In the genomic region with DNA sequence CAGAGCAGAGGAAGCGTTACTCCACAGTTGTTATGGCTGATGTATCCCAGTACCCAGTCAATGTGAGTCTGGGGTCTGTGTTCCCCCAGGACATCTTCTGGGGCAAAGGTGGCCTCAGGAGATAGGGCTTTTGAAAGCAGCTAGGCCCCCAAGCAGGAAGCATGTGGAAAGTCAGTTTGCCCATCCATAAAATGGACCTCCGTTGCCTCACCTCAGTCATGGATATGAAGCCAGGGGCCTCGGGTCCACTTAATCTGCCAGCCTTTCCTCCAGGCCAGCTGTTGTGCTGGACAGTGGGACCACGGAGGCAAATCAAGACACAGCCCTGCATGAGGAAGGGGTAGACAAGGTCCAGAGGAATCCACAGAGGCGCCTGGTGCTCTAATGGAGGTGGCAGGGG, we compare ENCODE assay signal across 28 cellular contexts. TPM values are rescaled to one million over a fixed set of nuclear protein-coding genes. Genes with fewer than 3 reads are reported as not detected.
DNase-seq lines count a peak whose midpoint lies in the region; ATAC-seq, FAIRE-seq and TF ChIP-seq lines count a peak whose summit lies in the region.
"Had no signal": no experiment of that assay in that cellular context is flagged by ENCODE, and none has a peak within 500 bp of the region (broad histone marks: within the 10 kb centered on the region; RNA-seq: fewer than 3 reads in every experiment).

No MANE protein-coding gene starts in this region.

- peak overlapping the region; percentile 77 for H3K4me3 Mint-ChIP-seq in activated T-helper 17 cell treated with anti-CD3 and anti-CD28 coated beads, Interleukin-2, amount 50 U/mL, for 72 hours
- peak overlapping the region; percentile 10 for H3K4me3 Mint-ChIP-seq in stimulated activated memory B cell treated with anti-CD40 and anti-IgM and Interleukin-4, amounts not matched to agents 10 μg/mL and 1 μg/mL and 100 μg/mL, for 72 hours
- no peak overlapping the region for H3K4me3 Mint-ChIP-seq in osteocyte (ENCODE audit: unreplicated experiment)
- H3K4me3 Mint-ChIP-seq: activated CD4-positive, alpha-beta memory T cell treated with anti-CD3 and anti-CD28 coated beads, Interleukin-2, amount 10 ng/mL, durations not matched to agents 7 days and 5 days had no signal

- H3K79me2 ChIP-seq in HepG2 (ENCODE audit: insufficient read depth, low read length): no peaks in the 10 kb centered on the region
- H3K79me2 ChIP-seq in hepatocyte: no peaks in the 10 kb centered on the region

- no peak overlapping the region for H3K9ac ChIP-seq in HepG2 (ENCODE audit: insufficient read depth, low read depth, low read length)

- H3K36me3 ChIP-seq in HepG2 (replicated peaks in 1 of 2; ENCODE audit: control insufficient read depth in 1 of 2, insufficient read depth in 2 of 2, low read length in 2 of 2) (no peaks in the 10 kb centered on the region), right lobe of liver (no peaks in the 10 kb centered on the region), hepatocyte (replicated peaks; ENCODE audit: insufficient read depth, low read depth) (no peaks in the 10 kb centered on the region)
- H3K36me3 ChIP-seq: colonic mucosa, heart right ventricle, right atrium auricular region, suprapubic skin, WERI-Rb-1 had no signal

- TF ChIP-seq EP300 in HepG2 (IDR thresholded peaks at IDR 0.05; ENCODE audit: low read depth in 2 of 2, low read length in 2 of 2): no peak
- no peak for TF ChIP-seq EP300 in HepG2 (CRISPR knock-in tag; IDR thresholded peaks at IDR 0.05; ENCODE audit: borderline replicate concordance)

- intact Hi-C loops in HepG2 (cut with micrococcal nuclease; ENCODE audit: unreplicated experiment): no loop called here
- intact Hi-C loops in right lobe of liver (cut with DNase I): no loop called here

- H3K4me1 Mint-ChIP-seq in activated T-helper 17 cell treated with anti-CD3 and anti-CD28 coated beads, Interleukin-2, amount 50 U/mL, for 72 hours: peaks cover 8% of the 10 kb centered on the region
- peaks cover 32% of the 10 kb centered on the region for H3K4me1 Mint-ChIP-seq in stimulated activated memory B cell treated with anti-CD40 and anti-IgM and Interleukin-4, amounts not matched to agents 10 μg/mL and 1 μg/mL and 100 μg/mL, for 72 hours
- H3K4me1 Mint-ChIP-seq in osteocyte (ENCODE audit: unreplicated experiment): peaks cover 20% of the 10 kb centered on the region

- WGBS in HepG2 (ENCODE audit: low lambda C conversion rate): 72% methylated on average over 2 of the region's 5 CpGs
- WGBS in right lobe of liver (ENCODE audit: insufficient coverage, low coverage, low lambda C conversion rate, missing lambda C conversion rate): no CpG with 5 or more reads among the region's 5 CpGs
- WGBS in hepatocyte (ENCODE audit: low lambda C conversion rate, missing lambda C conversion rate): 98% methylated on average over 5 of the region's 5 CpGs

- no peak for FAIRE-seq in HepG2 (lab: Jason Lieb, UNC)
- FAIRE-seq: endometrium, GM12891 had no signal

- no peak for TF ChIP-seq RAD21 in HepG2 (CRISPR knock-in tag; IDR thresholded peaks at IDR 0.05)

- POLR2A ChIA-PET in HepG2 (lab: Yijun Ruan, JAX): interaction anchor here (1.9 kb wide), 1 partner anchor 10 kb away, joined by 11 read pairs; no protein-coding TSS in a partner anchor

- CTCF ChIA-PET in HepG2 (lab: Yijun Ruan, JAX; ENCODE audit: low intra/inter-chr PET ratio, low total read pairs): no interaction called here

- H4K20me1 ChIP-seq in HepG2 (ENCODE audit: insufficient read depth, low read length) (no peaks in the 10 kb centered on the region), hepatocyte (ENCODE audit: insufficient read depth, poor library complexity, severe bottlenecking) (no peaks in the 10 kb centered on the region)

- no peaks in the 10 kb centered on the region for H3K36me3 Mint-ChIP-seq in activated T-helper 17 cell treated with anti-CD3 and anti-CD28 coated beads, Interleukin-2, amount 50 U/mL, for 72 hours (ENCODE audit: low read depth)
- no peaks in the 10 kb centered on the region for H3K36me3 Mint-ChIP-seq in stimulated activated memory B cell treated with anti-CD40 and anti-IgM and Interleukin-4, amounts not matched to agents 10 μg/mL and 1 μg/mL and 100 μg/mL, for 72 hours
- no peaks in the 10 kb centered on the region for H3K36me3 Mint-ChIP-seq in osteocyte (ENCODE audit: unreplicated experiment)
- H3K36me3 Mint-ChIP-seq: CD4-positive, alpha-beta memory T cell had no signal

- H3K27me3 Mint-ChIP-seq in activated T-helper 17 cell treated with anti-CD3 and anti-CD28 coated beads, Interleukin-2, amount 50 U/mL, for 72 hours: peaks cover 18% of the 10 kb centered on the region
- H3K27me3 Mint-ChIP-seq in stimulated activated memory B cell treated with anti-CD40 and anti-IgM and Interleukin-4, amounts not matched to agents 10 μg/mL and 1 μg/mL and 100 μg/mL, for 72 hours: peaks cover 91% of the 10 kb centered on the region
- peaks cover 62% of the 10 kb centered on the region for H3K27me3 Mint-ChIP-seq in osteocyte (ENCODE audit: unreplicated experiment)

- H3K27ac ChIP-seq in HepG2 (ENCODE audit: extremely low read length, insufficient read depth, low read length) (no peak overlapping the region), right lobe of liver (no peak overlapping the region), hepatocyte (no peak overlapping the region)
- H3K27ac ChIP-seq: colonic mucosa, heart right ventricle, HL-60, right atrium auricular region, suprapubic skin, WERI-Rb-1 had no signal

- no TSS peak for BruUV-seq in HepG2 (replicated peaks; lab: Mats Ljungman, UMichigan)

- H2AFZ ChIP-seq in HepG2 (ENCODE audit: low read length) (no peak overlapping the region), hepatocyte (no peak overlapping the region)

- in situ Hi-C loops in HepG2 (cut with HindIII; ENCODE audit: extremely low pct_ligation_motif_present, low pct_unique_long_range_greater_than_20kb): no loop called here

- H3K9me3 ChIP-seq in HepG2 (ENCODE audit: low read length) (no peaks in the 10 kb centered on the region), right lobe of liver (no peaks in the 10 kb centered on the region), hepatocyte (ENCODE audit: low read depth) (no peaks in the 10 kb centered on the region)
- H3K9me3 ChIP-seq: colonic mucosa, heart right ventricle, right atrium auricular region, suprapubic skin had no signal

- ATAC-seq in HepG2 (no peak), right lobe of liver (no peak), HG02938 (IDR thresholded peaks at IDR 0.05; ENCODE audit: unreplicated experiment) (no peak)
- ATAC-seq in activated T-helper 17 cell treated with anti-CD3 and anti-CD28 coated beads, Interleukin-2, amount 50 U/mL, for 72 hours (replicated peaks): no peak
- ATAC-seq in stimulated activated memory B cell treated with anti-CD40 and anti-IgM and Interleukin-4, amounts not matched to agents 10 μg/mL and 1 μg/mL and 100 μg/mL, for 72 hours: no peak
- ATAC-seq: activated naive CD4-positive, alpha-beta T cell treated with anti-CD3 and anti-CD28 coated beads, Interleukin-2, amount 50 U/mL, for 72 hours; heart right ventricle had no signal

- H3K4me2 ChIP-seq in HepG2 (ENCODE audit: low read depth, low read length): no peak overlapping the region
- no peak overlapping the region for H3K4me2 ChIP-seq in hepatocyte

- DNase-seq in HepG2 (ENCODE audit: low spot score): no peak
- no peak for DNase-seq in right lobe of liver
- DNase-seq in hepatocyte (ENCODE audit: low spot score): peak; percentile 3
- no peak for DNase-seq in osteocyte (ENCODE audit: extremely low spot score, unreplicated experiment)
- DNase-seq in AML-193 (lab: John Stamatoyannopoulos, UW): no peak
- DNase-seq: activated CD4-positive, alpha-beta memory T cell treated with anti-CD3 and anti-CD28 coated beads, Interleukin-2, amount 10 ng/mL, durations not matched to agents 7 days and 5 days; activated T-cell treated with anti-CD3 and anti-CD28 coated beads, Interleukin-2, amount 50 U/mL, for 1 hour; CD4-positive, alpha-beta memory T cell; colonic mucosa; heart right ventricle; KBM-7; MV-4-11; NCI-H187 treated with DMSO at 0.1 percent for 48 hours; NCI-H226; NCI-H774; OCI-M1; SIG-M5; WERI-Rb-1 had no signal

- no peak for TF ChIP-seq CTCF in HepG2 (CRISPR knock-in tag; IDR thresholded peaks at IDR 0.05)
- no peak for TF ChIP-seq CTCF in right lobe of liver (IDR thresholded peaks at IDR 0.05)
- no peak for TF ChIP-seq CTCF in hepatocyte (IDR thresholded peaks at IDR 0.05; ENCODE audit: poor library complexity)
- no peak for TF ChIP-seq CTCF in osteocyte (IDR thresholded peaks at IDR 0.05)

- peaks cover 1 to 17% of the 10 kb centered on the region in 2 experiments; a peak in 2 of 5 replicates for H3K27me3 ChIP-seq in HepG2 (ENCODE audit: control insufficient read depth in 1 of 2, insufficient read depth in 2 of 2, low read length in 2 of 2)
- peaks cover 0 to 8% of the 10 kb centered on the region in 2 donors for H3K27me3 ChIP-seq in right lobe of liver
- peaks cover 32% of the 10 kb centered on the region for H3K27me3 ChIP-seq in hepatocyte

- peaks cover 33% of the 10 kb centered on the region for H3K4me1 ChIP-seq in HepG2 (ENCODE audit: insufficient read depth, low read length)
- peaks cover 0 to 8% (median 0%) of the 10 kb centered on the region in 4 donors for H3K4me1 ChIP-seq in right lobe of liver
- H3K4me1 ChIP-seq in hepatocyte (ENCODE audit: insufficient read depth): peaks cover 9% of the 10 kb centered on the region
- H3K4me1 ChIP-seq: colonic mucosa had no signal

- TF ChIP-seq POLR2A in HepG2 (IDR thresholded peaks at IDR 0.05; ENCODE audit: insufficient read depth in 1 of 2, low read depth in 2 of 2, low read length in 2 of 2) (no peak), right lobe of liver (IDR thresholded peaks at IDR 0.05) (no peak)

- H3K27ac Mint-ChIP-seq in activated T-helper 17 cell treated with anti-CD3 and anti-CD28 coated beads, Interleukin-2, amount 50 U/mL, for 72 hours: no peak overlapping the region
- H3K27ac Mint-ChIP-seq in stimulated activated memory B cell treated with anti-CD40 and anti-IgM and Interleukin-4, amounts not matched to agents 10 μg/mL and 1 μg/mL and 100 μg/mL, for 72 hours: no peak overlapping the region
- no peak overlapping the region for H3K27ac Mint-ChIP-seq in osteocyte (ENCODE audit: unreplicated experiment)
- H3K27ac Mint-ChIP-seq: activated CD4-positive, alpha-beta memory T cell treated with anti-CD3 and anti-CD28 coated beads, Interleukin-2, amount 10 ng/mL, durations not matched to agents 7 days and 5 days; activated naive CD4-positive, alpha-beta T cell treated with anti-CD3 and anti-CD28 coated beads, Interleukin-2, amount 50 U/mL, for 72 hours; T-helper 1 cell treated with Interleukin-12 subunit alpha and Interleukin-12 subunit beta and Interleukin-4 antibody, amounts not matched to agents 30 μg/mL and 1 μg/mL, for 36 hours had no signal

- H3K9me2 ChIP-seq in hepatocyte (replicated peaks; ENCODE audit: insufficient read depth): no peaks in the 10 kb centered on the region

- H3K9me3 Mint-ChIP-seq in activated T-helper 17 cell treated with anti-CD3 and anti-CD28 coated beads, Interleukin-2, amount 50 U/mL, for 72 hours: no peaks in the 10 kb centered on the region
- H3K9me3 Mint-ChIP-seq in stimulated activated memory B cell treated with anti-CD40 and anti-IgM and Interleukin-4, amounts not matched to agents 10 μg/mL and 1 μg/mL and 100 μg/mL, for 72 hours: peaks cover 9% of the 10 kb centered on the region
- H3K9me3 Mint-ChIP-seq in osteocyte (ENCODE audit: unreplicated experiment): no peaks in the 10 kb centered on the region
- H3K9me3 Mint-ChIP-seq: activated CD4-positive, alpha-beta memory T cell treated with anti-CD3 and anti-CD28 coated beads, Interleukin-2, amount 10 ng/mL, durations not matched to agents 7 days and 5 days; T-helper 1 cell treated with Interleukin-12 subunit alpha and Interleukin-12 subunit beta and Interleukin-4 antibody, amounts not matched to agents 30 μg/mL and 1 μg/mL, for 36 hours had no signal

- H3K4me3 ChIP-seq in HepG2 (replicated peaks in 1 of 3; ENCODE audit: insufficient read depth in 1 of 3, low read depth in 2 of 3, low read length in 3 of 3) (no peak overlapping the region), right lobe of liver (no peak overlapping the region), hepatocyte (no peak overlapping the region)
- H3K4me3 ChIP-seq: colonic mucosa, heart right ventricle, right atrium auricular region, suprapubic skin had no signal

RNA-seq across cellular contexts. Expression of a gene that starts 3.3 kb away (rescaled TPM):
- total RNA-seq in HepG2 (2016; rRNA removed; fragmentation: Illumina TruSeq; extraction: Trizol) (2.3 and 3.0 TPM in 2 replicates), right lobe of liver (1 to 10 TPM in 4 of 6 experiments, under 1 TPM in 2; 0.49 to 2.4 (median 1.2) TPM), hepatocyte (20.5 and 25.7 TPM in 2 replicates), osteocyte (4.5 and 7.0 TPM in 2 replicates)
- 0.79 and 0.91 TPM in 2 replicates for total RNA-seq in HepG2 (2016; cell fraction: cytosol; rRNA removed; fragmentation: Illumina TruSeq; extraction: Trizol; ENCODE audit: low read depth)
- 1.4 and 2.2 TPM in 2 replicates for total RNA-seq in HepG2 (2016; cell fraction: insoluble cytoplasmic fraction; rRNA removed; fragmentation: Illumina TruSeq; extraction: Trizol)
- total RNA-seq in HepG2 (2016; cell fraction: membrane; rRNA removed; fragmentation: Illumina TruSeq; extraction: Trizol): 2.6 and 2.9 TPM in 2 replicates
- 0.84 and 1.3 TPM in 2 replicates for total RNA-seq in HepG2 (2016; cell fraction: nucleus; rRNA removed; fragmentation: Illumina TruSeq; extraction: Trizol)
- polyA plus RNA-seq in HepG2 (2011; rRNA removed) (6.3 and 6.6 TPM in 2 replicates), hepatocyte (33.8 and 49.6 TPM in 2 replicates)
- 3.0 and 4.2 TPM in 2 replicates for polyA plus RNA-seq in HepG2 (2011; cell fraction: cytosol; rRNA removed)
- polyA plus RNA-seq in HepG2 (2011; cell fraction: nucleus; rRNA removed): 27.8 and 31.9 TPM in 2 replicates
- polyA plus RNA-seq in HepG2 (2012): 5.0 and 6.5 TPM in 2 replicates
- polyA plus RNA-seq in HepG2 (2016; cell fraction: cytosol; fragmentation: Illumina TruSeq; extraction: Trizol; ENCODE audit: low read depth): 1.6 and 1.7 TPM in 2 replicates
- polyA plus RNA-seq in HepG2 (2016; cell fraction: insoluble cytoplasmic fraction; fragmentation: Illumina TruSeq; extraction: Trizol; ENCODE audit: low read depth): 1.4 and 2.0 TPM in 2 replicates
- 2.0 TPM in 2 replicates for polyA plus RNA-seq in HepG2 (2016; cell fraction: membrane; fragmentation: Illumina TruSeq; extraction: Trizol; ENCODE audit: low read depth)
- 6.3 and 7.4 TPM in 2 replicates for polyA plus RNA-seq in HepG2 (2016; cell fraction: nucleus; fragmentation: Illumina TruSeq; extraction: Trizol; ENCODE audit: insufficient read depth, low read depth)
- 4.0 and 6.3 TPM in 2 replicates for polyA minus RNA-seq in HepG2 (2011; rRNA and poly(A)+ RNA removed; ENCODE audit: low replicate concordance)
- 0.88 and 1.4 TPM in 2 replicates for polyA minus RNA-seq in HepG2 (2011; cell fraction: cytosol; rRNA and poly(A)+ RNA removed)
- polyA minus RNA-seq in HepG2 (2011; cell fraction: nucleus; rRNA and poly(A)+ RNA removed): 3.4 and 3.7 TPM in 2 replicates
- total RNA-seq in activated T-helper 17 cell treated with anti-CD3 and anti-CD28 coated beads, Interleukin-2, amount 50 U/mL, for 72 hours: 1 to 10 TPM; 1.4 to 2.1 TPM

RNA-seq across cellular contexts. Expression of a gene that starts 16.0 kb away (rescaled TPM):
- 19.1 and 21.5 TPM in 2 replicates for total RNA-seq in HepG2 (2016; rRNA removed; fragmentation: Illumina TruSeq; extraction: Trizol)
- 7.5 and 7.8 TPM in 2 replicates for total RNA-seq in HepG2 (2016; cell fraction: cytosol; rRNA removed; fragmentation: Illumina TruSeq; extraction: Trizol; ENCODE audit: low read depth)
- 15.8 and 21.1 TPM in 2 replicates for total RNA-seq in HepG2 (2016; cell fraction: insoluble cytoplasmic fraction; rRNA removed; fragmentation: Illumina TruSeq; extraction: Trizol)
- total RNA-seq in HepG2 (2016; cell fraction: membrane; rRNA removed; fragmentation: Illumina TruSeq; extraction: Trizol): 11.8 and 12.8 TPM in 2 replicates
- 17.4 and 22.3 TPM in 2 replicates for total RNA-seq in HepG2 (2016; cell fraction: nucleus; rRNA removed; fragmentation: Illumina TruSeq; extraction: Trizol)
- polyA plus RNA-seq in HepG2 (2011; rRNA removed): 13.4 and 16.6 TPM in 2 replicates
- 9.7 and 11.4 TPM in 2 replicates for polyA plus RNA-seq in HepG2 (2011; cell fraction: cytosol; rRNA removed)
- polyA plus RNA-seq in HepG2 (2011; cell fraction: nucleus; rRNA removed): 30.1 and 32.4 TPM in 2 replicates
- polyA plus RNA-seq in HepG2 (2012): 11.5 and 13.1 TPM in 2 replicates
- 4.2 and 4.4 TPM in 2 replicates for polyA plus RNA-seq in HepG2 (2016; cell fraction: cytosol; fragmentation: Illumina TruSeq; extraction: Trizol; ENCODE audit: low read depth)
- 14.5 and 16.2 TPM in 2 replicates for polyA plus RNA-seq in HepG2 (2016; cell fraction: insoluble cytoplasmic fraction; fragmentation: Illumina TruSeq; extraction: Trizol; ENCODE audit: low read depth)
- 5.8 and 6.5 TPM in 2 replicates for polyA plus RNA-seq in HepG2 (2016; cell fraction: membrane; fragmentation: Illumina TruSeq; extraction: Trizol; ENCODE audit: low read depth)
- polyA plus RNA-seq in HepG2 (2016; cell fraction: nucleus; fragmentation: Illumina TruSeq; extraction: Trizol; ENCODE audit: insufficient read depth, low read depth): 30.4 and 34.3 TPM in 2 replicates
- polyA minus RNA-seq in HepG2 (2011; rRNA and poly(A)+ RNA removed; ENCODE audit: low replicate concordance): 35.2 and 54.3 TPM in 2 replicates
- polyA minus RNA-seq in HepG2 (2011; cell fraction: cytosol; rRNA and poly(A)+ RNA removed): 8.1 and 16.8 TPM in 2 replicates
- 29.1 and 32.1 TPM in 2 replicates for polyA minus RNA-seq in HepG2 (2011; cell fraction: nucleus; rRNA and poly(A)+ RNA removed)
- total RNA-seq in right lobe of liver: 10 to 100 TPM in 4 of 6 experiments, 1 to 10 TPM in 2; 7.7 to 16.8 (median 12.1) TPM
- total RNA-seq in activated T-helper 17 cell treated with anti-CD3 and anti-CD28 coated beads, Interleukin-2, amount 50 U/mL, for 72 hours: 10 to 100 TPM; 20.4 to 25.0 TPM
- 14.5 and 17.3 TPM in 2 replicates for total RNA-seq in hepatocyte
- polyA plus RNA-seq in hepatocyte: 17.7 and 21.9 TPM in 2 replicates
- 13.0 and 15.1 TPM in 2 replicates for total RNA-seq in osteocyte

RNA-seq across cellular contexts. Expression of a gene that starts 38.4 kb away (rescaled TPM):
- 13.0 and 29.7 TPM in 2 replicates for total RNA-seq in HepG2 (2016; rRNA removed; fragmentation: Illumina TruSeq; extraction: Trizol)
- 8.7 and 9.6 TPM in 2 replicates for total RNA-seq in HepG2 (2016; cell fraction: cytosol; rRNA removed; fragmentation: Illumina TruSeq; extraction: Trizol; ENCODE audit: low read depth)
- 10.7 and 30.4 TPM in 2 replicates for total RNA-seq in HepG2 (2016; cell fraction: insoluble cytoplasmic fraction; rRNA removed; fragmentation: Illumina TruSeq; extraction: Trizol)
- 16.0 and 19.8 TPM in 2 replicates for total RNA-seq in HepG2 (2016; cell fraction: membrane; rRNA removed; fragmentation: Illumina TruSeq; extraction: Trizol)
- 33.8 and 39.8 TPM in 2 replicates for total RNA-seq in HepG2 (2016; cell fraction: nucleus; rRNA removed; fragmentation: Illumina TruSeq; extraction: Trizol)
- 30.3 and 40.4 TPM in 2 replicates for polyA plus RNA-seq in HepG2 (2011; rRNA removed)
- polyA plus RNA-seq in HepG2 (2011; cell fraction: cytosol; rRNA removed): 13.1 and 19.7 TPM in 2 replicates
- 234 and 309 TPM in 2 replicates for polyA plus RNA-seq in HepG2 (2011; cell fraction: nucleus; rRNA removed)
- polyA plus RNA-seq in HepG2 (2012): 30.8 and 39.8 TPM in 2 replicates
- polyA plus RNA-seq in HepG2 (2016; cell fraction: cytosol; fragmentation: Illumina TruSeq; extraction: Trizol; ENCODE audit: low read depth): 16.9 and 17.6 TPM in 2 replicates
- polyA plus RNA-seq in HepG2 (2016; cell fraction: insoluble cytoplasmic fraction; fragmentation: Illumina TruSeq; extraction: Trizol; ENCODE audit: low read depth): 21.3 and 29.2 TPM in 2 replicates
- 27.6 and 31.9 TPM in 2 replicates for polyA plus RNA-seq in HepG2 (2016; cell fraction: membrane; fragmentation: Illumina TruSeq; extraction: Trizol; ENCODE audit: low read depth)
- polyA plus RNA-seq in HepG2 (2016; cell fraction: nucleus; fragmentation: Illumina TruSeq; extraction: Trizol; ENCODE audit: insufficient read depth, low read depth): 194 and 196 TPM in 2 replicates
- polyA minus RNA-seq in HepG2 (2011; rRNA and poly(A)+ RNA removed; ENCODE audit: low replicate concordance): 20.6 and 25.3 TPM in 2 replicates
- polyA minus RNA-seq in HepG2 (2011; cell fraction: cytosol; rRNA and poly(A)+ RNA removed): 6.3 and 6.7 TPM in 2 replicates
- 22.7 and 26.5 TPM in 2 replicates for polyA minus RNA-seq in HepG2 (2011; cell fraction: nucleus; rRNA and poly(A)+ RNA removed)
- 10 to 100 TPM; 35.6 to 48.1 (median 41.7) TPM for total RNA-seq in right lobe of liver
- total RNA-seq in activated T-helper 17 cell treated with anti-CD3 and anti-CD28 coated beads, Interleukin-2, amount 50 U/mL, for 72 hours: 10 to 100 TPM; 74.5 to 94.8 TPM
- total RNA-seq in hepatocyte: 69.7 and 71.8 TPM in 2 replicates
- polyA plus RNA-seq in hepatocyte: 74.5 and 83.6 TPM in 2 replicates
- total RNA-seq in osteocyte: 123 and 135 TPM in 2 replicates

RNA-seq across cellular contexts. Expression of a gene that starts 40.9 kb away (rescaled TPM):
- total RNA-seq in HepG2 (2016; rRNA removed; fragmentation: Illumina TruSeq; extraction: Trizol): not detected in 2 replicates
- total RNA-seq in HepG2 (2016; cell fraction: cytosol; rRNA removed; fragmentation: Illumina TruSeq; extraction: Trizol; ENCODE audit: low read depth): not detected in 2 replicates
- total RNA-seq in HepG2 (2016; cell fraction: insoluble cytoplasmic fraction; rRNA removed; fragmentation: Illumina TruSeq; extraction: Trizol): not detected in 2 replicates
- not detected in 2 replicates for total RNA-seq in HepG2 (2016; cell fraction: membrane; rRNA removed; fragmentation: Illumina TruSeq; extraction: Trizol)
- total RNA-seq in HepG2 (2016; cell fraction: nucleus; rRNA removed; fragmentation: Illumina TruSeq; extraction: Trizol): not detected in 2 replicates
- 0.05 and 0.08 TPM in 2 replicates for polyA plus RNA-seq in HepG2 (2011; rRNA removed)
- 0.03 TPM in 1 of 2 replicates, not detected in the other for polyA plus RNA-seq in HepG2 (2011; cell fraction: cytosol; rRNA removed)
- 0.05 TPM in 1 of 2 replicates, not detected in the other for polyA plus RNA-seq in HepG2 (2011; cell fraction: nucleus; rRNA removed)
- polyA plus RNA-seq in HepG2 (2012): 0.13 TPM in 1 of 2 replicates, not detected in the other
- not detected in 2 replicates for polyA plus RNA-seq in HepG2 (2016; cell fraction: cytosol; fragmentation: Illumina TruSeq; extraction: Trizol; ENCODE audit: low read depth)
- not detected in 2 replicates for polyA plus RNA-seq in HepG2 (2016; cell fraction: insoluble cytoplasmic fraction; fragmentation: Illumina TruSeq; extraction: Trizol; ENCODE audit: low read depth)
- polyA plus RNA-seq in HepG2 (2016; cell fraction: membrane; fragmentation: Illumina TruSeq; extraction: Trizol; ENCODE audit: low read depth): not detected in 2 replicates
- not detected in 2 replicates for polyA plus RNA-seq in HepG2 (2016; cell fraction: nucleus; fragmentation: Illumina TruSeq; extraction: Trizol; ENCODE audit: insufficient read depth, low read depth)
- 0.30 and 0.75 TPM in 2 replicates for polyA minus RNA-seq in HepG2 (2011; rRNA and poly(A)+ RNA removed; ENCODE audit: low replicate concordance)
- polyA minus RNA-seq in HepG2 (2011; cell fraction: cytosol; rRNA and poly(A)+ RNA removed): not detected in 2 replicates
- polyA minus RNA-seq in HepG2 (2011; cell fraction: nucleus; rRNA and poly(A)+ RNA removed): not detected in 2 replicates
- under 1 TPM in 2 of 6 experiments, not detected in 4; 0.33 to 0.42 TPM for total RNA-seq in right lobe of liver
- under 1 TPM; 0.13 to 0.69 TPM for total RNA-seq in activated T-helper 17 cell treated with anti-CD3 and anti-CD28 coated beads, Interleukin-2, amount 50 U/mL, for 72 hours
- total RNA-seq in hepatocyte: 0.07 TPM in 1 of 2 replicates, not detected in the other
- 0.24 and 0.93 TPM in 2 replicates for polyA plus RNA-seq in hepatocyte
- total RNA-seq in osteocyte: 0.32 TPM in 1 of 2 replicates, not detected in the other
- polyA plus RNA-seq: CD4-positive, alpha-beta memory T cell had no signal
